Comparison of ENCODE assay signal across 8 cellular contexts in the genomic region with DNA sequence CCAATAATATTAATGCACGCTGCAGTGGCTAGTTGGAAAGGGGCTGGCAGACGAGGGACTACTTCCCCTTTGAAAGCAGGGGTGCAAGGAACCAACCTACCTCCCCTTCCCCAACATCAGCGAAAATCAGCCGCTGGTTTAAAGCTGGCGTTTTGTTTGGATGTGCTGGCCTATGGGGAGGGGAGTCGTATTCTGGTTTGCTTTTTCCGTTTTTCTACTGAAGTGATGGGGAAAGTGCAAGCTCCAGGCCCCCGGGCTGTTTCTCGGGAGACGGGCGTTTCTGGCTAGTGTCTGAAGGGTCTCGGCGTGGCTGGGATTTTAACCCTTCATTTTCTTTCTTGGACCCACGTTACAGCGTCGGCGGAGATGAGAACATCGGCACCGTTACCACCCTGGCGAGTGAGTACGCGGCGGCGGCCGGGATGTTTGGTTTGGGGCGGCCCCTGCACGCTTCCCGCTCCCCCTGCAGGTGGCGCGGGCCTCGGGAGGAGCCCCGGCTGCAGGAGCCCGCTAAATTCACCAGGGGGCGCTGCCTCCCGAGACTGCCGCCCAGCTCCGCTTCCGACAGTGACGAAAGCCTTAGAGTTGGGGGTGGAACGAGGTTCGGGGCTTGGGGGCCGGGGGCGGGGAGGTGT.
A peak's percentile ranks its signal among the peaks of the same experiment; 100 is the strongest.
DNase-seq lines count a peak whose midpoint lies in the region; ATAC-seq lines count a peak whose summit lies in the region.

No MANE protein-coding gene starts in this region.

- H3K27ac ChIP-seq in caudate nucleus (ENCODE audit: low read depth, low read length), result peak overlapping the region; percentile 87

- DNase-seq in AG08395 (ENCODE audit: low spot score) (peak; percentile 95), NCI-H2227 (lab: John Stamatoyannopoulos, UW; ENCODE audit: unreplicated experiment) (peak; percentile 95), caudate nucleus (lab: John Stamatoyannopoulos, UW) (peak in 58 of 61 donors; percentile 20 to 90 (median 78)), iris pigment epithelial cell (ENCODE audit: low read depth) (peak; percentile 79)
- DNase-seq in activated CD4-positive, CD25-positive, alpha-beta regulatory T cell (lab: John Stamatoyannopoulos, UW), result peak; percentile 78 to 84 (median 82)
- peak; percentile 82 to 87 for DNase-seq in stimulated activated CD4-positive, alpha-beta T cell treated with anti-CD3 and anti-CD28 coated beads, Interleukin-12 subunit alpha, Interleukin-12 subunit beta, amount 100 ng/mL, for 24 hours (ENCODE audit: low read depth in 2 of 2)

- peak; percentile 83 for ATAC-seq in GM18873 (IDR thresholded peaks at IDR 0.05; ENCODE audit: low FRiP score, unreplicated experiment)
- peak; percentile 94 for ATAC-seq in HG03139 (IDR thresholded peaks at IDR 0.05; ENCODE audit: unreplicated experiment)

Comparison
In these comparisons a context has a peak if more than half of its experiments do, and no peak if none do; other contexts are left out.
1. Peak in every context shown above with its lines: DNase-seq, ATAC-seq and H3K27ac ChIP-seq.